ENCODE assay signal across 1 cellular context in genomic region chr15:70504988-70505387, GRCh38.
TF ChIP-seq lines count a peak whose summit lies in the region.

No MANE protein-coding gene starts in this region.

TF ChIP-seq in HCT116, 20 proteins besides CTCF, POLR2A, EP300 and RAD21:
- no peak for TF ChIP-seq CBX3 (IDR thresholded peaks at IDR 0.05; ENCODE audit: low read depth)
- no peak for TF ChIP-seq POLR2AphosphoS5 (IDR thresholded peaks at IDR 0.05; ENCODE audit: low read depth, low read length)
- no peak for TF ChIP-seq EZH2phosphoT487 (IDR thresholded peaks at IDR 0.05; ENCODE audit: borderline replicate concordance)
- TF ChIP-seq SP1 (IDR thresholded peaks at IDR 0.05; ENCODE audit: low read depth), result no peak
- no peak for TF ChIP-seq TCF7L2 (IDR thresholded peaks at IDR 0.05; ENCODE audit: borderline replicate concordance, extremely low read depth, insufficient read depth, insufficient read length)
- TF ChIP-seq CEBPB (IDR thresholded peaks at IDR 0.05; ENCODE audit: low read depth), result no peak
- TF ChIP-seq FOSL1 (IDR thresholded peaks at IDR 0.05; ENCODE audit: low read depth), result no peak
